ENCODE assay signal across 23 cellular contexts in the genomic region with DNA sequence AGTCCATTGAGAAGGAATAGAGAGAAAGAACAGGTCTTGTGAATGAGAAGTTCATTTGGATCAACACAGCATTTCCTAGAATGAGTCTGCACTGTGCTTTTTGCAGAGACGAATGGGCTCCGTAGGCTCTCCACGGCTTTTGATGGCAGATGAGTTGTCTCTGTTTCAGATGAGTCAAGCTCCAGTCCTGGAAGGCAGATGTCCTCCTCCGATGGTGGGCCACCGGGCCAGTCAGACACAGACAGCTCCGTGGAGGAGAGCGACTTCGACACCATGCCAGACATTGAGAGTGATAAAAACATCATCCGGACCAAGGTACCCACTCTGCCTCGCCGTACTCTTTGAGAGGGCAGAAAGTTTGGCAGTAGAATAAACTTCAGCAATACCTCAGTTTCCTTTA.
"Had no signal": no experiment of that assay in that cellular context is flagged by ENCODE, and none has a peak within 500 bp of the region (broad histone marks: within the 10 kb centered on the region; RNA-seq: fewer than 3 reads in every experiment).

No MANE protein-coding gene starts in this region.

- H3K27ac Mint-ChIP-seq: activated CD4-positive, alpha-beta T cell treated with anti-CD3 and anti-CD28 coated beads, Interleukin-2, amount 10 ng/mL, durations not matched to agents 24 days and 14 days; activated CD8-positive, alpha-beta T cell treated with anti-CD3 and anti-CD28 coated beads for 36 hours; activated naive CD4-positive, alpha-beta T cell treated with anti-CD3 and anti-CD28 coated beads, Interleukin-2, amount 10 ng/mL, durations not matched to agents 7 days and 5 days; activated naive CD8-positive, alpha-beta T cell; activated naive CD8-positive, alpha-beta T cell treated with anti-CD3 and anti-CD28 coated beads, Interleukin-2, amount 50 U/mL, for 24 hours; activated T-helper 1 cell treated with anti-CD3 and anti-CD28 coated beads, Interleukin-12 subunit alpha, Interleukin-12 subunit beta, Interleukin-2, Interleukin-4 antibody, amounts not matched to agents 30 ng/mL and 10 ng/mL and 1 ng/mL, durations not matched to agents 14 hours and 24 hours and 36 hours had no signal

- H3K4me3 ChIP-seq: SJCRH30, SK-N-MC had no signal

- H3K27me3 ChIP-seq: SJCRH30 had no signal

- H3K36me3 Mint-ChIP-seq: brain had no signal

- H3K27me3 Mint-ChIP-seq: activated CD4-positive, alpha-beta T cell treated with anti-CD3 and anti-CD28 coated beads, Interleukin-2, amount 10 ng/mL, durations not matched to agents 24 days and 14 days; activated CD8-positive, alpha-beta T cell treated with anti-CD3 and anti-CD28 coated beads for 36 hours; activated naive CD4-positive, alpha-beta T cell treated with anti-CD3 and anti-CD28 coated beads, Interleukin-2, amount 10 ng/mL, durations not matched to agents 7 days and 5 days; activated naive CD8-positive, alpha-beta T cell; activated naive CD8-positive, alpha-beta T cell treated with anti-CD3 and anti-CD28 coated beads, Interleukin-2, amount 50 U/mL, for 24 hours had no signal

- ATAC-seq: activated CD8-positive, alpha-beta T cell treated with anti-CD3 and anti-CD28 coated beads for 36 hours; activated naive CD8-positive, alpha-beta T cell treated with anti-CD3 and anti-CD28 coated beads, Interleukin-2, amount 50 U/mL, for 24 hours; Panc1 had no signal

- H3K9me3 Mint-ChIP-seq: activated CD4-positive, alpha-beta T cell treated with anti-CD3 and anti-CD28 coated beads, Interleukin-2, amount 10 ng/mL, durations not matched to agents 24 days and 14 days; activated CD8-positive, alpha-beta T cell treated with anti-CD3 and anti-CD28 coated beads for 36 hours; activated naive CD4-positive, alpha-beta T cell treated with anti-CD3 and anti-CD28 coated beads, Interleukin-2, amount 10 ng/mL, durations not matched to agents 7 days and 5 days; activated naive CD8-positive, alpha-beta T cell treated with anti-CD3 and anti-CD28 coated beads, Interleukin-2, amount 50 U/mL, for 24 hours; activated T-helper 1 cell treated with anti-CD3 and anti-CD28 coated beads, Interleukin-12 subunit alpha, Interleukin-12 subunit beta, Interleukin-2, Interleukin-4 antibody, amounts not matched to agents 30 ng/mL and 10 ng/mL and 1 ng/mL, durations not matched to agents 14 hours and 24 hours and 36 hours; brain had no signal

- H3K4me3 Mint-ChIP-seq: activated CD4-positive, alpha-beta T cell treated with anti-CD3 and anti-CD28 coated beads, Interleukin-2, amount 10 ng/mL, durations not matched to agents 24 days and 14 days; activated CD8-positive, alpha-beta T cell treated with anti-CD3 and anti-CD28 coated beads for 36 hours; activated naive CD4-positive, alpha-beta T cell treated with anti-CD3 and anti-CD28 coated beads, Interleukin-2, amount 10 ng/mL, durations not matched to agents 7 days and 5 days; activated naive CD8-positive, alpha-beta T cell; activated naive CD8-positive, alpha-beta T cell treated with anti-CD3 and anti-CD28 coated beads, Interleukin-2, amount 50 U/mL, for 24 hours; activated T-helper 1 cell treated with anti-CD3 and anti-CD28 coated beads, Interleukin-12 subunit alpha, Interleukin-12 subunit beta, Interleukin-2, Interleukin-4 antibody, amounts not matched to agents 30 ng/mL and 10 ng/mL and 1 ng/mL, durations not matched to agents 14 hours and 24 hours and 36 hours; brain had no signal

- H3K36me3 ChIP-seq: SJCRH30 had no signal

- H3K9me3 ChIP-seq: SJCRH30 had no signal

- DNase-seq: activated CD4-positive, alpha-beta T cell treated with anti-CD3 and anti-CD28 coated beads, Interleukin-2, amount 10 ng/mL, durations not matched to agents 24 days and 14 days; activated CD4-positive, alpha-beta T cell treated with anti-CD3 and anti-CD28 coated beads, Interleukin-2, amount 50 U/mL, for 4 hours; activated CD8-positive, alpha-beta T cell treated with anti-CD3 and anti-CD28 coated beads for 36 hours; activated naive CD4-positive, alpha-beta T cell treated with anti-CD3 and anti-CD28 coated beads, Interleukin-2, amount 10 ng/mL, durations not matched to agents 7 days and 5 days; activated naive CD8-positive, alpha-beta T cell treated with anti-CD3 and anti-CD28 coated beads, Interleukin-2, amount 50 U/mL, for 24 hours; activated T-cell treated with anti-CD3 and anti-CD28 coated beads, Interleukin-2, amount 50 U/mL, for 1 hour; Kasumi-1; MM.1S; MV-4-11; NCI-H1092; NCI-H1436 treated with DMSO at 0.1 percent for 48 hours; NCI-H1694 treated with DMSO at 0.1 percent for 48 hours; NCI-H2029; NCI-H345; NCI-H524 treated with DMSO at 0.1 percent for 48 hours; SHP77; SJCRH30; T1000 had no signal

- H3K27ac ChIP-seq: SJCRH30, SK-N-MC had no signal
